8 cellular contexts compared by ENCODE assay signal in genomic region chr17:65100316-65101140, GRCh38. TPM values are rescaled to one million over a fixed set of nuclear protein-coding genes. Genes with fewer than 3 reads are reported as not detected.
A peak's percentile ranks its signal among the peaks of the same experiment; 100 is the strongest.
DNase-seq lines count a peak whose midpoint lies in the region; ATAC-seq and TF ChIP-seq lines count a peak whose summit lies in the region.

No MANE protein-coding gene starts in this region.

- CTCF ChIA-PET in activated CD8-positive, alpha-beta T cell treated with anti-CD3 and anti-CD28 coated beads for 36 hours (lab: Charles Lee), result interaction anchor here (0.6 to 3.5 kb wide), 56 partner anchors 9 to 407 kb away, joined by 3 to 27 read pairs (median 4); partner anchors contain the start of genes GNA13, LRRC37A3 and RGS9

- H3K9me3 Mint-ChIP-seq in activated CD8-positive, alpha-beta T cell treated with anti-CD3 and anti-CD28 coated beads for 36 hours, result no peaks in the 10 kb centered on the region

- H3K36me3 ChIP-seq in effector memory CD4-positive, alpha-beta T cell (ENCODE audit: control insufficient read depth, insufficient read depth, low read length), result no peaks in the 10 kb centered on the region
- H3K36me3 ChIP-seq in mesenchymal stem cell (ENCODE audit: control insufficient read depth in 1 of 2, insufficient read depth in 2 of 2, low read depth in 1 of 2, low read length in 2 of 2), result peaks cover 0 to 5% of the 10 kb centered on the region in 2 experiments

- 7% methylated on average over 49 of the region's 50 CpGs for WGBS in mesenchymal stem cell

- H4K8ac ChIP-seq in mesenchymal stem cell (ENCODE audit: low read length), result peak overlapping the region; percentile 71

- H3K9me3 ChIP-seq in effector memory CD4-positive, alpha-beta T cell (ENCODE audit: control insufficient read depth, low read length), result no peaks in the 10 kb centered on the region
- H3K9me3 ChIP-seq in mesenchymal stem cell (ENCODE audit: control insufficient read depth, low read length), result no peaks in the 10 kb centered on the region

- H3K4me2 ChIP-seq in mesenchymal stem cell (ENCODE audit: low read length, poor library complexity, severe bottlenecking), result peak overlapping the region; percentile 71

- H2BK12ac ChIP-seq in mesenchymal stem cell (ENCODE audit: low read length in 2 of 2), result peak overlapping the region in 1 of 2 experiments; percentile 80

- H3K79me1 ChIP-seq in mesenchymal stem cell (replicated peaks; ENCODE audit: low read length, poor library complexity, severe bottlenecking), result peaks cover 2% of the 10 kb centered on the region

- H3K27ac Mint-ChIP-seq in activated CD8-positive, alpha-beta T cell treated with anti-CD3 and anti-CD28 coated beads for 36 hours, result peak overlapping the region; percentile 95

- DNase-seq in NCI-H82 (lab: John Stamatoyannopoulos, UW) (peak; percentile 89), mesenchymal stem cell (peak; percentile 66)
- DNase-seq in activated CD8-positive, alpha-beta T cell treated with anti-CD3 and anti-CD28 coated beads for 36 hours, result peak; percentile 81
- DNase-seq in effector memory CD4-positive, alpha-beta T cell, result peak; percentile 69 to 79 (median 72)
- DNase-seq in stimulated activated CD8-positive, alpha-beta memory T cell treated with anti-CD3 and anti-CD28 coated beads, Interleukin-12 subunit alpha, Interleukin-12 subunit beta, amount 100 ng/mL, for 4 hours (ENCODE audit: low read depth), result peak; percentile 74

- H3K4me1 Mint-ChIP-seq in activated CD8-positive, alpha-beta T cell treated with anti-CD3 and anti-CD28 coated beads for 36 hours (ENCODE audit: low read depth), result peaks cover 23% of the 10 kb centered on the region

- peak overlapping the region; percentile 58 for H3K27ac ChIP-seq in C4-2B
- H3K27ac ChIP-seq in effector memory CD4-positive, alpha-beta T cell (ENCODE audit: insufficient read depth, low read length, poor library complexity, severe bottlenecking), result peak overlapping the region; percentile 61
- H3K27ac ChIP-seq in mesenchymal stem cell (ENCODE audit: low read length, poor library complexity, severe bottlenecking), result peak overlapping the region; percentile 18

- no peak overlapping the region for H2AK5ac ChIP-seq in mesenchymal stem cell (ENCODE audit: low read length, severe bottlenecking)

- peak overlapping the region; percentile 1 to 70 for H3K18ac ChIP-seq in mesenchymal stem cell (ENCODE audit: low read depth in 1 of 2, low read length in 2 of 2)

- H2BK120ac ChIP-seq in mesenchymal stem cell (ENCODE audit: low read depth, low read length), result no peak overlapping the region

- peak overlapping the region in 1 of 2 experiments; percentile 78 for H3K14ac ChIP-seq in mesenchymal stem cell (ENCODE audit: low read length in 2 of 2)

- H3K4ac ChIP-seq in mesenchymal stem cell (ENCODE audit: low read depth in 1 of 2, low read length in 2 of 2), result peak overlapping the region in 1 of 2 experiments; percentile 40

- intact Hi-C loops in activated CD8-positive, alpha-beta T cell treated with anti-CD3 and anti-CD28 coated beads for 36 hours (cut with micrococcal nuclease), result loop anchor here (5.0 kb wide), 1 partner anchor 128 kb away; no protein-coding TSS in a partner anchor

- peak overlapping the region; percentile 79 for H2AFZ ChIP-seq in mesenchymal stem cell (ENCODE audit: low read depth, low read length)

- H3K4me3 Mint-ChIP-seq in activated CD8-positive, alpha-beta T cell treated with anti-CD3 and anti-CD28 coated beads for 36 hours, result peak overlapping the region; percentile 73

- POLR2A ChIA-PET in activated CD8-positive, alpha-beta T cell treated with anti-CD3 and anti-CD28 coated beads for 36 hours (lab: Charles Lee), result no interaction called here

- no peak overlapping the region for H2BK5ac ChIP-seq in mesenchymal stem cell (ENCODE audit: low read depth, low read length, poor library complexity, severe bottlenecking)

- no peaks in the 10 kb centered on the region for H3K27me3 ChIP-seq in effector memory CD4-positive, alpha-beta T cell (replicated peaks; ENCODE audit: control insufficient read depth, insufficient read depth, low read length, poor library complexity, severe bottlenecking)
- H3K27me3 ChIP-seq in mesenchymal stem cell (ENCODE audit: control insufficient read depth in 1 of 2, insufficient read depth in 1 of 2, low read length in 2 of 2), result no peaks in the 10 kb centered on the region

- H3K4me3 ChIP-seq in effector memory CD4-positive, alpha-beta T cell (ENCODE audit: insufficient read depth, low read depth, low read length, poor library complexity, severe bottlenecking), result peak overlapping the region; percentile 53
- peak overlapping the region; percentile 54 to 86 for H3K4me3 ChIP-seq in mesenchymal stem cell (ENCODE audit: insufficient read depth in 1 of 2, low read depth in 1 of 2, low read length in 2 of 2)

- H3K36me3 Mint-ChIP-seq in activated CD8-positive, alpha-beta T cell treated with anti-CD3 and anti-CD28 coated beads for 36 hours (ENCODE audit: low read depth), result no peaks in the 10 kb centered on the region

- ATAC-seq in GM19395 (IDR thresholded peaks at IDR 0.05; ENCODE audit: unreplicated experiment) (peak; percentile 79), HG03521 (IDR thresholded peaks at IDR 0.05; ENCODE audit: unreplicated experiment) (peak; percentile 59)
- ATAC-seq in activated CD8-positive, alpha-beta T cell treated with anti-CD3 and anti-CD28 coated beads for 36 hours, result peak; percentile 75

- peak overlapping the region; percentile 29 for H2BK15ac ChIP-seq in mesenchymal stem cell (ENCODE audit: low read depth, poor library complexity, severe bottlenecking)

- peak overlapping the region; percentile 86 for H3K9ac ChIP-seq in mesenchymal stem cell (ENCODE audit: low read length)

- H4K91ac ChIP-seq in mesenchymal stem cell (ENCODE audit: low read length), result peak overlapping the region; percentile 9

- H3K27me3 Mint-ChIP-seq in activated CD8-positive, alpha-beta T cell treated with anti-CD3 and anti-CD28 coated beads for 36 hours, result no peaks in the 10 kb centered on the region

- TF ChIP-seq CTCF in C4-2B (conservative IDR thresholded peaks at IDR 0.05), result peak; percentile 99
- TF ChIP-seq CTCF in activated CD8-positive, alpha-beta T cell treated with anti-CD3 and anti-CD28 coated beads for 36 hours (IDR thresholded peaks at IDR 0.05), result peak; percentile 79

- H3K23ac ChIP-seq in mesenchymal stem cell (ENCODE audit: low read length in 2 of 2), result no peak overlapping the region

- H3K4me1 ChIP-seq in effector memory CD4-positive, alpha-beta T cell (ENCODE audit: control insufficient read depth, insufficient read depth, low read length, poor library complexity, severe bottlenecking), result peaks cover 13% of the 10 kb centered on the region
- peaks cover 27% of the 10 kb centered on the region for H3K4me1 ChIP-seq in mesenchymal stem cell (ENCODE audit: control insufficient read depth, insufficient read depth, low read depth, low read length)

RNA-seq across cellular contexts. Expression of gene RGS9, which starts 36.6 kb away (rescaled TPM):
- total RNA-seq in activated CD8-positive, alpha-beta T cell treated with anti-CD3 and anti-CD28 coated beads for 36 hours, result 1 to 10 TPM; 1.3 to 1.9 TPM
- 8.0 TPM for polyA plus RNA-seq in mesenchymal stem cell (2013, experiment 1 of 2)
- polyA plus RNA-seq in mesenchymal stem cell (2013, experiment 2 of 2), result 8.1 TPM

RNA-seq across cellular contexts. Expression of gene GNA13, which starts 44.0 kb away (rescaled TPM):
- total RNA-seq in activated CD8-positive, alpha-beta T cell treated with anti-CD3 and anti-CD28 coated beads for 36 hours, result 10 to 100 TPM; 48.5 to 50.7 TPM
- polyA plus RNA-seq in mesenchymal stem cell (2013, experiment 1 of 2), result 45.4 TPM
- polyA plus RNA-seq in mesenchymal stem cell (2013, experiment 2 of 2), result 47.9 TPM

Comparison
In these comparisons a context has a peak if more than half of its experiments do, and no peak if none do; other contexts are left out.
1. Peak in every context shown above with its lines: DNase-seq, ATAC-seq, H3K4me3 ChIP-seq and H3K27ac ChIP-seq.